1 cellular context compared by ENCODE assay signal in genomic region chr12:12558291-12558690, GRCh38.
TF ChIP-seq lines count a peak whose summit lies in the region.

No MANE protein-coding gene starts in this region.

TF ChIP-seq in liver, 16 proteins besides CTCF, POLR2A, EP300 and RAD21:
- TF ChIP-seq GABPA (IDR thresholded peaks at IDR 0.05 in 1 of 2, conservative IDR thresholded peaks at IDR 0.05 in 1 of 2): no peak
- TF ChIP-seq FOXA2 (IDR thresholded peaks at IDR 0.05): no peak
- TF ChIP-seq MAX (IDR thresholded peaks at IDR 0.05): no peak
